In genomic region chr1:46223472-46223943, GRCh38 we compare ENCODE assay signal across 1 cellular context.
TF ChIP-seq lines count a peak whose summit lies in the region.

No MANE protein-coding gene starts in this region.

TF ChIP-seq in IMR-90, 13 proteins besides CTCF, POLR2A, EP300 and RAD21 (continued from another document):
- TF ChIP-seq ELK1 (IDR thresholded peaks at IDR 0.05; ENCODE audit: borderline replicate concordance, low read depth, low read length): no peak
- peak; percentile 86 for TF ChIP-seq SMC3 (IDR thresholded peaks at IDR 0.05; ENCODE audit: low read depth, low read length)
